11 cellular contexts compared by ENCODE assay signal in the genomic region with DNA sequence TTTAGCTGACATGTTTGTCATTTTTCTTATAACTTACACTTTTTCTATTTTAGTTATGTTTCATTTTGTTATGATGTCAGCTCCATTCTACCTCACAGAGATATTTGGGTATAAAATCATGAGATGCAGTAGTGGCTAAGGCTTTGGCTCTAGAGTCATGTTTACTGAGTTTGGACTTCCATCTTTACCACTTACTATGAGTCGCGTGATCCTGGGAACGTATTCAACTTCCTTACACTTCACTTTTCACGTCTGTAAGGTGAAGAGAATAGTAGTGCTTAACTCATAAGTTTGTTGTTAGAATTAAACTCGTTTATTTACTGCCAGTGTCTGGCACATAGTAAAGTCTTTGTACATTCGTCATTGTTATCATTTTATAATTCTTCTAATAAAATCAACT.
DNase-seq lines count a peak whose midpoint lies in the region; ATAC-seq and TF ChIP-seq lines count a peak whose summit lies in the region.
"Had no signal": no experiment of that assay in that cellular context is flagged by ENCODE, and none has a peak within 500 bp of the region (broad histone marks: within the 10 kb centered on the region; RNA-seq: fewer than 3 reads in every experiment).

No MANE protein-coding gene starts in this region.

- intact Hi-C loops in PC-3 (cut with micrococcal nuclease) = loop anchor here (5.0 to 10.0 kb wide), 3 partner anchors 105 to 355 kb away; no protein-coding TSS in a partner anchor
- intact Hi-C loops in mucosa of descending colon (cut with DNase I, micrococcal nuclease) = loop anchor here (5.0 to 10.0 kb wide), 2 partner anchors 467 to 470 kb away; no protein-coding TSS in a partner anchor

- peak overlapping the region; percentile 90; the same call in 1 of the 2 replicates for H3K27ac ChIP-seq in PC-3 (ENCODE audit: low read length)
- H3K27ac ChIP-seq: HL-60 had no signal

- ATAC-seq in PC-3 (peak; percentile 48; the same call in 1 of the 2 replicates), mucosa of descending colon (peak; percentile 40)

- H4K20me1 ChIP-seq in PC-3 (ENCODE audit: low read length) = no peaks in the 10 kb centered on the region

- DNase-seq in ELR (ENCODE audit: low read depth) (peak; percentile 68), PC-3 (peak; percentile 31), dermis blood vessel endothelial cell (peak; percentile 25), mucosa of descending colon (no peak), epidermal melanocyte (ENCODE audit: insufficient read length, low spot score) (no peak)
- DNase-seq in activated CD4-positive, alpha-beta T cell treated with anti-CD3 and anti-CD28 coated beads for 1 hour = no peak
- DNase-seq in activated CD4-positive, CD25-positive, alpha-beta regulatory T cell treated with anti-CD3 and anti-CD28 coated beads, Interleukin-2, amount 50 U/mL, for 72 hours = no peak
- DNase-seq in activated effector memory CD4-positive, alpha-beta T cell treated with Interleukin-2 at 50 U/mL for 16 hours = no peak

- no peaks in the 10 kb centered on the region for H3K9me2 ChIP-seq in PC-3 (replicated peaks; ENCODE audit: low read length)
- H3K9me2 ChIP-seq: SK-N-SH had no signal

- H3F3A ChIP-seq in PC-3 (ENCODE audit: low read length, unreplicated experiment) = no peaks in the 10 kb centered on the region

- H2AFZ ChIP-seq in PC-3 (ENCODE audit: low read length) = no peak overlapping the region

- CTCF ChIA-PET in PC-3 (lab: Charles Lee) = interaction anchor here (0.5 to 2.0 kb wide), 13 partner anchors 43 to 573 kb away, joined by 3 to 32 read pairs (median 3); no protein-coding TSS in a partner anchor

- BruUV-seq in PC-3 (replicated peaks; lab: Mats Ljungman, UMichigan) = no TSS peak

- H3K4me2 ChIP-seq in PC-3 (ENCODE audit: low read length) = peak overlapping the region; percentile 30

- H3K4me3 ChIP-seq in PC-3 (ENCODE audit: low read length) (no peak overlapping the region), mucosa of descending colon (no peak overlapping the region)
- H3K4me3 ChIP-seq: K562 had no signal

- TF ChIP-seq CTCF in PC-3 (conservative IDR thresholded peaks at IDR 0.05; ENCODE audit: low read depth, low read length) (no peak), mucosa of descending colon (IDR thresholded peaks at IDR 0.05) (no peak)

- no peaks in the 10 kb centered on the region for H3K27me3 ChIP-seq in PC-3 (ENCODE audit: low read length)

- H3K79me2 ChIP-seq in PC-3 (ENCODE audit: low read length) = no peaks in the 10 kb centered on the region

- H3K4me1 ChIP-seq in PC-3 (ENCODE audit: insufficient read depth, low read length) (peaks cover 50% of the 10 kb centered on the region), mucosa of descending colon (ENCODE audit: low read depth) (no peaks in the 10 kb centered on the region)

- H3K36me3 ChIP-seq in PC-3 (ENCODE audit: low read depth, low read length) (no peaks in the 10 kb centered on the region), mucosa of descending colon (ENCODE audit: low read depth) (no peaks in the 10 kb centered on the region)

- POLR2A ChIA-PET in PC-3 (lab: Charles Lee; ENCODE audit: unreplicated experiment) = interaction anchor here (0.7 to 1.1 kb wide), 2 partner anchors 157 to 465 kb away, joined by 3 to 9 read pairs; no protein-coding TSS in a partner anchor

- no peak overlapping the region for H3K9ac ChIP-seq in PC-3 (ENCODE audit: low read length)

- H3K9me3 ChIP-seq in PC-3 (ENCODE audit: low read length) = no peaks in the 10 kb centered on the region
- H3K9me3 ChIP-seq in mucosa of descending colon = no peaks in the 10 kb centered on the region
- H3K9me3 ChIP-seq: SK-N-SH had no signal

Comparison
In these comparisons a context has a peak if more than half of its experiments do, and no peak if none do; other contexts are left out.
1. DNase-seq: peak in ELR (single experiment), PC-3 (single experiment) and dermis blood vessel endothelial cell (single experiment); none in mucosa of descending colon (0 of 3), activated CD4-positive, alpha-beta T cell treated with anti-CD3 and anti-CD28 coated beads for 1 hour (single experiment), activated CD4-positive, CD25-positive, alpha-beta regulatory T cell treated with anti-CD3 and anti-CD28 coated beads, Interleukin-2, amount 50 U/mL, for 72 hours (single experiment), epidermal melanocyte (single experiment) and activated effector memory CD4-positive, alpha-beta T cell treated with Interleukin-2 at 50 U/mL for 16 hours (single experiment).